Comparison of ENCODE assay signal across 1 cellular context in the genomic region with DNA sequence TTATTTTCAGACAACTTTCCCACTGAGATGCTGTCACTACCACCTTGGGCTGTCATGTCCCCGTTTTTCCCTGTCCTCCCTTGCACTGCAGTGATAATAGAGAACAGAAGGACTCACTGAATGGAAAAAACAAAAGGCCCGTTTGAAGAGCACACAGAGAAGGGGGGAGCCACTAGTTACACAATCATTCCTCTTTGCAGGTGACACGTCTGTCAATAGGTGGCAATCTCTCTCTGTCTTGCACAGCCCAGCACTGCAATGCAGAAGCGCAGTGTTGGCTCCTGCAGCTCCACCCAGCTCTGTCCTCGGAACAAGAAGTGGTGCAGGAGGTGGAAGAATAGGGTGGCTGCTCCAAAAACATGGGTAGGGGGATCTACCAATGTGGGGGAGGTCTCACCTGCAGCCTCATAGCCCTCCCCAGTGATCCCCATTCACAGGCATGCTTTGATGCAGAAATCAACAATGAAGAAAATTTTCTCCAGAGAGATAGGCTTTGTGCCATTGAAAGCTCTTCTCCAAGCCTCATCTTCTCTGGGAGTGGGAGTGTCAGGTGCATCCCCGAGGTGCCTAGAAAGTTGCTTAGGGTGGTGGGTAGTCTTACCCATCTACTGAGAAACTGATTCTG.
TF ChIP-seq lines count a peak whose summit lies in the region.

No MANE protein-coding gene starts in this region.

TF ChIP-seq in HepG2, 621 proteins besides CTCF, POLR2A, EP300 and RAD21 (continued from another document and continues in another):
- TF ChIP-seq, protein P1, sequence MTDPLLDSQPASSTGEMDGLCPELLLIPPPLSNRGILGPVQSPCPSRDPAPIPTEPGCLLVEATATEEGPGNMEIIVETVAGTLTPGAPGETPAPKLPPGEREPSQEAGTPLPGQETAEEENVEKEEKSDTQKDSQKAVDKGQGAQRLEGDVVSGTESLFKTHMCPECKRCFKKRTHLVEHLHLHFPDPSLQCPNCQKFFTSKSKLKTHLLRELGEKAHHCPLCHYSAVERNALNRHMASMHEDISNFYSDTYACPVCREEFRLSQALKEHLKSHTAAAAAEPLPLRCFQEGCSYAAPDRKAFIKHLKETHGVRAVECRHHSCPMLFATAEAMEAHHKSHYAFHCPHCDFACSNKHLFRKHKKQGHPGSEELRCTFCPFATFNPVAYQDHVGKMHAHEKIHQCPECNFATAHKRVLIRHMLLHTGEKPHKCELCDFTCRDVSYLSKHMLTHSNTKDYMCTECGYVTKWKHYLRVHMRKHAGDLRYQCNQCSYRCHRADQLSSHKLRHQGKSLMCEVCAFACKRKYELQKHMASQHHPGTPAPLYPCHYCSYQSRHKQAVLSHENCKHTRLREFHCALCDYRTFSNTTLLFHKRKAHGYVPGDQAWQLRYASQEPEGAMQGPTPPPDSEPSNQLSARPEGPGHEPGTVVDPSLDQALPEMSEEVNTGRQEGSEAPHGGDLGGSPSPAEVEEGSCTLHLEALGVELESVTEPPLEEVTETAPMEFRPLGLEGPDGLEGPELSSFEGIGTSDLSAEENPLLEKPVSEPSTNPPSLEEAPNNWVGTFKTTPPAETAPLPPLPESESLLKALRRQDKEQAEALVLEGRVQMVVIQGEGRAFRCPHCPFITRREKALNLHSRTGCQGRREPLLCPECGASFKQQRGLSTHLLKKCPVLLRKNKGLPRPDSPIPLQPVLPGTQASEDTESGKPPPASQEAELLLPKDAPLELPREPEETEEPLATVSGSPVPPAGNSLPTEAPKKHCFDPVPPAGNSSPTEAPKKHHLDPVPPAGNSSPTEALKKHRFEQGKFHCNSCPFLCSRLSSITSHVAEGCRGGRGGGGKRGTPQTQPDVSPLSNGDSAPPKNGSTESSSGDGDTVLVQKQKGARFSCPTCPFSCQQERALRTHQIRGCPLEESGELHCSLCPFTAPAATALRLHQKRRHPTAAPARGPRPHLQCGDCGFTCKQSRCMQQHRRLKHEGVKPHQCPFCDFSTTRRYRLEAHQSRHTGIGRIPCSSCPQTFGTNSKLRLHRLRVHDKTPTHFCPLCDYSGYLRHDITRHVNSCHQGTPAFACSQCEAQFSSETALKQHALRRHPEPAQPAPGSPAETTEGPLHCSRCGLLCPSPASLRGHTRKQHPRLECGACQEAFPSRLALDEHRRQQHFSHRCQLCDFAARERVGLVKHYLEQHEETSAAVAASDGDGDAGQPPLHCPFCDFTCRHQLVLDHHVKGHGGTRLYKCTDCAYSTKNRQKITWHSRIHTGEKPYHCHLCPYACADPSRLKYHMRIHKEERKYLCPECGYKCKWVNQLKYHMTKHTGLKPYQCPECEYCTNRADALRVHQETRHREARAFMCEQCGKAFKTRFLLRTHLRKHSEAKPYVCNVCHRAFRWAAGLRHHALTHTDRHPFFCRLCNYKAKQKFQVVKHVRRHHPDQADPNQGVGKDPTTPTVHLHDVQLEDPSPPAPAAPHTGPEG (CRISPR knock-in tag; IDR thresholded peaks at IDR 0.05) = no peak
- no peak for TF ChIP-seq ZSCAN29 (CRISPR knock-in tag; conservative IDR thresholded peaks at IDR 0.05)
- TF ChIP-seq HDAC2 (CRISPR knock-in tag; IDR thresholded peaks at IDR 0.05) = peak; percentile 29; the same call in 1 of the 2 replicates
- peak; percentile 83 for TF ChIP-seq STAG1 (CRISPR knock-in tag; IDR thresholded peaks at IDR 0.05)
- TF ChIP-seq, protein P2, sequence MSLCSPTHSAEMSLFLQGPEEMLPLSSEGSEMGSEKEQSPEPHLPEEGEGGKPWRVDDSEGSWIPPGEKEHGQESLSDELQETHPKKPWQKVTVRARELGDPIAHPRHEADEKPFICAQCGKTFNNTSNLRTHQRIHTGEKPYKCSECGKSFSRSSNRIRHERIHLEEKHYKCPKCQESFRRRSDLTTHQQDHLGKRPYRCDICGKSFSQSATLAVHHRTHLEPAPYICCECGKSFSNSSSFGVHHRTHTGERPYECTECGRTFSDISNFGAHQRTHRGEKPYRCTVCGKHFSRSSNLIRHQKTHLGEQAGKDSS (CRISPR knock-in tag; IDR thresholded peaks at IDR 0.05; ENCODE audit: borderline replicate concordance, low read depth) = no peak
- TF ChIP-seq FOXM1 (CRISPR knock-in tag; IDR thresholded peaks at IDR 0.05) = no peak
- no peak for TF ChIP-seq ZNF777 (CRISPR knock-in tag; IDR thresholded peaks at IDR 0.05)
- TF ChIP-seq MAFK (conservative IDR thresholded peaks at IDR 0.05 in 1 of 2, IDR thresholded peaks at IDR 0.05 in 1 of 2; ENCODE audit: low read length in 2 of 2) = no peak
- TF ChIP-seq ZNF629 (CRISPR knock-in tag; conservative IDR thresholded peaks at IDR 0.05) = no peak
- TF ChIP-seq, protein P3, sequence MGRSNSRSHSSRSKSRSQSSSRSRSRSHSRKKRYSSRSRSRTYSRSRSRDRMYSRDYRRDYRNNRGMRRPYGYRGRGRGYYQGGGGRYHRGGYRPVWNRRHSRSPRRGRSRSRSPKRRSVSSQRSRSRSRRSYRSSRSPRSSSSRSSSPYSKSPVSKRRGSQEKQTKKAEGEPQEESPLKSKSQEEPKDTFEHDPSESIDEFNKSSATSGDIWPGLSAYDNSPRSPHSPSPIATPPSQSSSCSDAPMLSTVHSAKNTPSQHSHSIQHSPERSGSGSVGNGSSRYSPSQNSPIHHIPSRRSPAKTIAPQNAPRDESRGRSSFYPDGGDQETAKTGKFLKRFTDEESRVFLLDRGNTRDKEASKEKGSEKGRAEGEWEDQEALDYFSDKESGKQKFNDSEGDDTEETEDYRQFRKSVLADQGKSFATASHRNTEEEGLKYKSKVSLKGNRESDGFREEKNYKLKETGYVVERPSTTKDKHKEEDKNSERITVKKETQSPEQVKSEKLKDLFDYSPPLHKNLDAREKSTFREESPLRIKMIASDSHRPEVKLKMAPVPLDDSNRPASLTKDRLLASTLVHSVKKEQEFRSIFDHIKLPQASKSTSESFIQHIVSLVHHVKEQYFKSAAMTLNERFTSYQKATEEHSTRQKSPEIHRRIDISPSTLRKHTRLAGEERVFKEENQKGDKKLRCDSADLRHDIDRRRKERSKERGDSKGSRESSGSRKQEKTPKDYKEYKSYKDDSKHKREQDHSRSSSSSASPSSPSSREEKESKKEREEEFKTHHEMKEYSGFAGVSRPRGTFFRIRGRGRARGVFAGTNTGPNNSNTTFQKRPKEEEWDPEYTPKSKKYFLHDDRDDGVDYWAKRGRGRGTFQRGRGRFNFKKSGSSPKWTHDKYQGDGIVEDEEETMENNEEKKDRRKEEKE (IDR thresholded peaks at IDR 0.05) = no peak
- TF ChIP-seq ZNF839 (CRISPR knock-in tag; IDR thresholded peaks at IDR 0.05; ENCODE audit: borderline replicate concordance) = no peak
- no peak for TF ChIP-seq MTA1 (CRISPR knock-in tag; IDR thresholded peaks at IDR 0.05; ENCODE audit: borderline replicate concordance)
- 0 out of 2 replicates have a peak, but pooled peaks have one; percentile 28 for TF ChIP-seq RXRB (CRISPR knock-in tag; IDR thresholded peaks at IDR 0.05; ENCODE audit: borderline replicate concordance)
- no peak for TF ChIP-seq ISX (CRISPR knock-in tag; conservative IDR thresholded peaks at IDR 0.05)
- no peak for TF ChIP-seq MTF1 (CRISPR knock-in tag; IDR thresholded peaks at IDR 0.05)
- no peak for TF ChIP-seq NR2F2 (IDR thresholded peaks at IDR 0.05; ENCODE audit: borderline replicate concordance, low read depth)
- no peak for TF ChIP-seq NCOA5 (CRISPR knock-in tag; IDR thresholded peaks at IDR 0.05)
- TF ChIP-seq CREB1 (IDR thresholded peaks at IDR 0.05) = no peak
- no peak for TF ChIP-seq CREB1 (CRISPR knock-in tag; IDR thresholded peaks at IDR 0.05)
- 0 out of 2 replicates have a peak, but pooled peaks have one; percentile 25 for TF ChIP-seq ZFP1 (CRISPR knock-in tag; IDR thresholded peaks at IDR 0.05)
- TF ChIP-seq, protein P4, sequence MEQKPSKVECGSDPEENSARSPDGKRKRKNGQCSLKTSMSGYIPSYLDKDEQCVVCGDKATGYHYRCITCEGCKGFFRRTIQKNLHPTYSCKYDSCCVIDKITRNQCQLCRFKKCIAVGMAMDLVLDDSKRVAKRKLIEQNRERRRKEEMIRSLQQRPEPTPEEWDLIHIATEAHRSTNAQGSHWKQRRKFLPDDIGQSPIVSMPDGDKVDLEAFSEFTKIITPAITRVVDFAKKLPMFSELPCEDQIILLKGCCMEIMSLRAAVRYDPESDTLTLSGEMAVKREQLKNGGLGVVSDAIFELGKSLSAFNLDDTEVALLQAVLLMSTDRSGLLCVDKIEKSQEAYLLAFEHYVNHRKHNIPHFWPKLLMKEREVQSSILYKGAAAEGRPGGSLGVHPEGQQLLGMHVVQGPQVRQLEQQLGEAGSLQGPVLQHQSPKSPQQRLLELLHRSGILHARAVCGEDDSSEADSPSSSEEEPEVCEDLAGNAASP (CRISPR knock-in tag; IDR thresholded peaks at IDR 0.05; ENCODE audit: borderline replicate concordance) = peak; percentile 55; the same call in 1 of the 2 replicates
- no peak for TF ChIP-seq MED1 (CRISPR knock-in tag; IDR thresholded peaks at IDR 0.05)
- no peak for TF ChIP-seq ZNF350 (CRISPR knock-in tag; IDR thresholded peaks at IDR 0.05; ENCODE audit: borderline replicate concordance, low read depth)
- TF ChIP-seq ZNF337 (CRISPR knock-in tag; IDR thresholded peaks at IDR 0.05; ENCODE audit: borderline replicate concordance, low read depth) = no peak
- TF ChIP-seq ZNF296 (CRISPR knock-in tag; conservative IDR thresholded peaks at IDR 0.05) = no peak
- TF ChIP-seq KDM2A (CRISPR knock-in tag; IDR thresholded peaks at IDR 0.05; ENCODE audit: borderline replicate concordance, low read depth) = peak; percentile 36; the same call in 1 of the 2 replicates
- TF ChIP-seq TP53 (CRISPR knock-in tag; conservative IDR thresholded peaks at IDR 0.05) = no peak
- no peak for TF ChIP-seq CAMTA2 (CRISPR knock-in tag; IDR thresholded peaks at IDR 0.05; ENCODE audit: borderline replicate concordance)
- TF ChIP-seq GFI1 (CRISPR knock-in tag; IDR thresholded peaks at IDR 0.05; ENCODE audit: borderline replicate concordance) = no peak
- TF ChIP-seq NCOA1 (CRISPR knock-in tag; IDR thresholded peaks at IDR 0.05) = no peak
- TF ChIP-seq, protein P5, sequence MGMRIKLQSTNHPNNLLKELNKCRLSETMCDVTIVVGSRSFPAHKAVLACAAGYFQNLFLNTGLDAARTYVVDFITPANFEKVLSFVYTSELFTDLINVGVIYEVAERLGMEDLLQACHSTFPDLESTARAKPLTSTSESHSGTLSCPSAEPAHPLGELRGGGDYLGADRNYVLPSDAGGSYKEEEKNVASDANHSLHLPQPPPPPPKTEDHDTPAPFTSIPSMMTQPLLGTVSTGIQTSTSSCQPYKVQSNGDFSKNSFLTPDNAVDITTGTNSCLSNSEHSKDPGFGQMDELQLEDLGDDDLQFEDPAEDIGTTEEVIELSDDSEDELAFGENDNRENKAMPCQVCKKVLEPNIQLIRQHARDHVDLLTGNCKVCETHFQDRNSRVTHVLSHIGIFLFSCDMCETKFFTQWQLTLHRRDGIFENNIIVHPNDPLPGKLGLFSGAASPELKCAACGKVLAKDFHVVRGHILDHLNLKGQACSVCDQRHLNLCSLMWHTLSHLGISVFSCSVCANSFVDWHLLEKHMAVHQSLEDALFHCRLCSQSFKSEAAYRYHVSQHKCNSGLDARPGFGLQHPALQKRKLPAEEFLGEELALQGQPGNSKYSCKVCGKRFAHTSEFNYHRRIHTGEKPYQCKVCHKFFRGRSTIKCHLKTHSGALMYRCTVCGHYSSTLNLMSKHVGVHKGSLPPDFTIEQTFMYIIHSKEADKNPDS (CRISPR knock-in tag; IDR thresholded peaks at IDR 0.05) = no peak
- no peak for TF ChIP-seq TBX3 (IDR thresholded peaks at IDR 0.05; ENCODE audit: borderline replicate concordance)
- no peak for TF ChIP-seq NFKBIZ (CRISPR knock-in tag; IDR thresholded peaks at IDR 0.05)
- no peak for TF ChIP-seq HDAC6 (IDR thresholded peaks at IDR 0.05; ENCODE audit: low read depth, low read length)
- TF ChIP-seq, protein P6, sequence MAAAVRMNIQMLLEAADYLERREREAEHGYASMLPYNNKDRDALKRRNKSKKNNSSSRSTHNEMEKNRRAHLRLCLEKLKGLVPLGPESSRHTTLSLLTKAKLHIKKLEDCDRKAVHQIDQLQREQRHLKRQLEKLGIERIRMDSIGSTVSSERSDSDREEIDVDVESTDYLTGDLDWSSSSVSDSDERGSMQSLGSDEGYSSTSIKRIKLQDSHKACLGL (CRISPR knock-in tag; IDR thresholded peaks at IDR 0.05) = no peak
- no peak for TF ChIP-seq MBNL3 (CRISPR knock-in tag; conservative IDR thresholded peaks at IDR 0.05)
- no peak for TF ChIP-seq ISL2 (CRISPR knock-in tag; IDR thresholded peaks at IDR 0.05)
- no peak for TF ChIP-seq ZNF891 (CRISPR knock-in tag; IDR thresholded peaks at IDR 0.05)
- no peak for TF ChIP-seq PITX1 (CRISPR knock-in tag; IDR thresholded peaks at IDR 0.05)
- TF ChIP-seq ZNF225 (CRISPR knock-in tag; IDR thresholded peaks at IDR 0.05) = no peak
- no peak for TF ChIP-seq GPN1 (CRISPR knock-in tag; IDR thresholded peaks at IDR 0.05; ENCODE audit: borderline replicate concordance)
- no peak for TF ChIP-seq JUN (CRISPR knock-in tag; IDR thresholded peaks at IDR 0.05)
- no peak for TF ChIP-seq ZNF317 (CRISPR knock-in tag; IDR thresholded peaks at IDR 0.05)
- TF ChIP-seq, protein P7, sequence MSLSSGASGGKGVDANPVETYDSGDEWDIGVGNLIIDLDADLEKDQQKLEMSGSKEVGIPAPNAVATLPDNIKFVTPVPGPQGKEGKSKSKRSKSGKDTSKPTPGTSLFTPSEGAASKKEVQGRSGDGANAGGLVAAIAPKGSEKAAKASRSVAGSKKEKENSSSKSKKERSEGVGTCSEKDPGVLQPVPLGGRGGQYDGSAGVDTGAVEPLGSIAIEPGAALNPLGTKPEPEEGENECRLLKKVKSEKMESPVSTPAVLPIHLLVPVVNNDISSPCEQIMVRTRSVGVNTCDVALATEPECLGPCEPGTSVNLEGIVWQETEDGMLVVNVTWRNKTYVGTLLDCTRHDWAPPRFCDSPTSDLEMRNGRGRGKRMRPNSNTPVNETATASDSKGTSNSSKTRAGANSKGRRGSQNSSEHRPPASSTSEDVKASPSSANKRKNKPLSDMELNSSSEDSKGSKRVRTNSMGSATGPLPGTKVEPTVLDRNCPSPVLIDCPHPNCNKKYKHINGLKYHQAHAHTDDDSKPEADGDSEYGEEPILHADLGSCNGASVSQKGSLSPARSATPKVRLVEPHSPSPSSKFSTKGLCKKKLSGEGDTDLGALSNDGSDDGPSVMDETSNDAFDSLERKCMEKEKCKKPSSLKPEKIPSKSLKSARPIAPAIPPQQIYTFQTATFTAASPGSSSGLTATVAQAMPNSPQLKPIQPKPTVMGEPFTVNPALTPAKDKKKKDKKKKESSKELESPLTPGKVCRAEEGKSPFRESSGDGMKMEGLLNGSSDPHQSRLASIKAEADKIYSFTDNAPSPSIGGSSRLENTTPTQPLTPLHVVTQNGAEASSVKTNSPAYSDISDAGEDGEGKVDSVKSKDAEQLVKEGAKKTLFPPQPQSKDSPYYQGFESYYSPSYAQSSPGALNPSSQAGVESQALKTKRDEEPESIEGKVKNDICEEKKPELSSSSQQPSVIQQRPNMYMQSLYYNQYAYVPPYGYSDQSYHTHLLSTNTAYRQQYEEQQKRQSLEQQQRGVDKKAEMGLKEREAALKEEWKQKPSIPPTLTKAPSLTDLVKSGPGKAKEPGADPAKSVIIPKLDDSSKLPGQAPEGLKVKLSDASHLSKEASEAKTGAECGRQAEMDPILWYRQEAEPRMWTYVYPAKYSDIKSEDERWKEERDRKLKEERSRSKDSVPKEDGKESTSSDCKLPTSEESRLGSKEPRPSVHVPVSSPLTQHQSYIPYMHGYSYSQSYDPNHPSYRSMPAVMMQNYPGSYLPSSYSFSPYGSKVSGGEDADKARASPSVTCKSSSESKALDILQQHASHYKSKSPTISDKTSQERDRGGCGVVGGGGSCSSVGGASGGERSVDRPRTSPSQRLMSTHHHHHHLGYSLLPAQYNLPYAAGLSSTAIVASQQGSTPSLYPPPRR (CRISPR knock-in tag; IDR thresholded peaks at IDR 0.05; ENCODE audit: borderline replicate concordance) = no peak
- no peak for TF ChIP-seq NR2F6 (IDR thresholded peaks at IDR 0.05)
- no peak for TF ChIP-seq NR2F6 (CRISPR knock-in tag; IDR thresholded peaks at IDR 0.05)
- TF ChIP-seq TEAD3 (CRISPR knock-in tag; optimal IDR thresholded peaks at IDR 0.05; ENCODE audit: borderline replicate concordance) = peak; percentile 49
- no peak for TF ChIP-seq ZNF501 (CRISPR knock-in tag; IDR thresholded peaks at IDR 0.05)
- no peak for TF ChIP-seq GLI4 (CRISPR knock-in tag; IDR thresholded peaks at IDR 0.05; ENCODE audit: borderline replicate concordance)
- no peak for TF ChIP-seq KDM1A (CRISPR knock-in tag; IDR thresholded peaks at IDR 0.05)
